ENCODE assay signal across 1 cellular context in the genomic region with DNA sequence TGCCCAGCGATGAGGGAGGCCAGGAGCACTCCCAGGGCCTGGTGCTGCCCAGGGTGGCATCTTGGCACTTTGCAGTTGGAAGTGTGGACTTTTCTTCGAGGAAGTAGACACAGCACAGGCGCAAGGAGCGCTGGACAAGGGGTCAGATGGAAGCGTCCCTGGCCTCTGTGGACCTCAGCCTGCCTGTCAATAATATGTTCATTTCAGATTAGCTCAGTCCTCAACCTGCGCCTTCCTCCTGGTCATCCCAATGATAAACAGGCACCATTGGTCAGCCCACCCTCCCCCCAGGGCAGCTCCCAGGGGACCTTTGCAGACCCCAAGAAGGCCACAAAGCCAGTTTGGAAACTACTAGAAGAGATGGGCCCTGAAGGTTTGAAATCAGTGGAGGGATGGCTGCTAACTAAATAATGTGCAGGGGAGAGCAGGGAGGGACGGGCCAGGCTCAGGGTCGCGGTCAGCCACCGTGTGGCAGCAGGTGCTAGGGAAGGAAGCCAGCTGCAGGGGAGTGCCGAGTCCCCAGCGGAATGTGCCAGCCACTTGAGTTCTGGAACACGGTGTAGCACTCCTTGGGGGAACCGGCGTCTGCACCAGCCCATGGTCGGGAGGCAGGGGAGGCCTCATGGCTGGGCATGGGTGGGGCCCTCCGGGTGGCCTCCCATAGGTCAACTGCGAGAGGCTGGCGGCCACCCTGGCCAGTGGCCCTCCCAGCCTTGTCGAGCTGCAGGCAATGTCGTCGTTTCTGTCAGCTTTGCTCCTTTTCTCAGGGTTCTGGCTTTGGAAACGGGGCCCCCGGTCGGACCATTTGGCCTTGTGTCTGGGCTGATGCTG.
TF ChIP-seq lines count a peak whose summit lies in the region.

No MANE protein-coding gene starts in this region.

TF ChIP-seq in SK-N-SH treated with all-trans-retinoic acid at 6 μM for 48 hours, 23 proteins besides CTCF, POLR2A, EP300 and RAD21 (continued from another document):
- TF ChIP-seq BACH2 (CRISPR knock-in tag; IDR thresholded peaks at IDR 0.05; ENCODE audit: borderline replicate concordance) (no peak), POU6F1 (CRISPR knock-in tag; IDR thresholded peaks at IDR 0.05; ENCODE audit: borderline replicate concordance, low read depth) (no peak)
TF ChIP-seq in SK-N-SH treated with all-trans-retinoic acid at 6 μM for 48 hours: peak in this region for 0.
